In the genomic region with DNA sequence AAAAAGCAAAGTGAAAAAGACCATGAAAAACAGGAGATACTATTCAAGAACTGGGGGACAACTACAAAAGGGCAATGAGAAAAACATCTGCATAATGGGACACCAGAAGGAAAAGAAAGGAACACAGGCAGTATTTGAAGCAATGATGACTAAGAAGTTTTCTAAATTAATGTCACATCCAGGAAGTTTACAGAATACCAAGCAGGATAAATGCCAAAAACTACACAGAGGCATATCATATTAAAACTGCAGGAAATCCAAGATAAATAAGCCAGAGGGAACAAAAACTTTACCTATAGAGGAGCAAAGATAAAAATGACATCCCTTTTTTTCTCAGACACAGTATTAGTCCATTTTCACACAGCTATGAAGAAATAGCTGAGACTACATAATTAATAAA, we compare ENCODE assay signal across 33 cellular contexts.
"Had no signal": no experiment of that assay in that cellular context is flagged by ENCODE, and none has a peak within 500 bp of the region (broad histone marks: within the 10 kb centered on the region; RNA-seq: fewer than 3 reads in every experiment).

No MANE protein-coding gene starts in this region.

- H3K9me3 ChIP-seq: breast epithelium, colonic mucosa, gastrocnemius medialis had no signal

- H3K4me3 ChIP-seq: ascending aorta, breast epithelium, cardiac muscle cell, colonic mucosa, gastrocnemius medialis had no signal

- H3K36me3 Mint-ChIP-seq: activated naive CD4-positive, alpha-beta T cell treated with anti-CD3 and anti-CD28 coated beads, Interleukin-2, amount 10 ng/mL, durations not matched to agents 7 days and 5 days; brain had no signal

- ATAC-seq: activated CD8-positive, alpha-beta memory T cell treated with anti-CD3 and anti-CD28 coated beads, Interleukin-2, amount 10 ng/mL, durations not matched to agents 7 days and 5 days; activated CD8-positive, alpha-beta T cell treated with anti-CD3 and anti-CD28 coated beads, Interleukin-2, amount 10 ng/mL, durations not matched to agents 7 days and 5 days; esophagus mucosa; gastrocnemius medialis; T-helper 17 cell had no signal

- H3K4me1 Mint-ChIP-seq: activated CD4-positive, alpha-beta T cell treated with anti-CD3 and anti-CD28 coated beads for 36 hours; activated CD4-positive, alpha-beta T cell treated with anti-CD3 and anti-CD28 coated beads, Interleukin-2, amount 10 ng/mL, durations not matched to agents 24 days and 14 days; T-helper 17 cell had no signal

- H3K36me3 ChIP-seq: ascending aorta, breast epithelium, cardiac muscle cell, colonic mucosa, gastrocnemius medialis had no signal

- H3K27me3 ChIP-seq: ascending aorta, cardiac muscle cell, colonic mucosa, foreskin keratinocyte, gastrocnemius medialis had no signal

- H3K27ac Mint-ChIP-seq: activated CD4-positive, alpha-beta memory T cell treated with anti-CD3 and anti-CD28 coated beads for 36 hours; activated CD4-positive, alpha-beta T cell treated with anti-CD3 and anti-CD28 coated beads, Interleukin-2, amount 10 ng/mL, durations not matched to agents 24 days and 14 days; activated CD8-positive, alpha-beta memory T cell treated with anti-CD3 and anti-CD28 coated beads, Interleukin-2, amount 10 ng/mL, durations not matched to agents 7 days and 5 days; activated CD8-positive, alpha-beta T cell treated with anti-CD3 and anti-CD28 coated beads, Interleukin-2, amount 10 ng/mL, durations not matched to agents 7 days and 5 days; activated naive CD4-positive, alpha-beta T cell treated with anti-CD3 and anti-CD28 coated beads, Interleukin-2, amount 10 ng/mL, durations not matched to agents 7 days and 5 days; activated naive CD4-positive, alpha-beta T cell treated with anti-CD3 and anti-CD28 coated beads, Interleukin-2, amount 50 U/mL, for 72 hours; activated naive CD8-positive, alpha-beta T cell treated with anti-CD3 and anti-CD28 coated beads, Interleukin-2, amount 10 ng/mL, durations not matched to agents 7 days and 5 days; activated T-helper 1 cell treated with anti-CD3 and anti-CD28 coated beads, Interleukin-12 subunit alpha, Interleukin-12 subunit beta, Interleukin-2, Interleukin-4 antibody, amounts not matched to agents 30 ng/mL and 10 ng/mL and 1 ng/mL, durations not matched to agents 14 hours and 24 hours and 36 hours; activated T-helper 2 cell treated with anti-CD3 and anti-CD28 coated beads, Interferon-gamma antibody, Interleukin-2, Interleukin-4, amounts not matched to agents 10 μg/mL and 5 μg/mL and 100 μg/mL, durations not matched to agents 14 hours and 24 hours and 36 hours; brain; dendritic cell treated with granulocyte-macrophage colony-stimulating factor and Interleukin-4, amounts not matched to agents 40 ng/mL and 50 ng/mL, for 4 days; T-helper 17 cell; T-helper 2 cell treated with Interferon-gamma antibody and Interleukin-4, amounts not matched to agents 5 μg/mL and 100 μg/mL, for 36 hours had no signal

- H3K9me3 Mint-ChIP-seq: activated CD4-positive, alpha-beta T cell treated with anti-CD3 and anti-CD28 coated beads, Interleukin-2, amount 10 ng/mL, durations not matched to agents 24 days and 14 days; activated T-helper 1 cell treated with anti-CD3 and anti-CD28 coated beads, Interleukin-12 subunit alpha, Interleukin-12 subunit beta, Interleukin-2, Interleukin-4 antibody, amounts not matched to agents 30 ng/mL and 10 ng/mL and 1 ng/mL, durations not matched to agents 14 hours and 24 hours and 36 hours had no signal

- H3K4me1 ChIP-seq: ascending aorta, breast epithelium, colonic mucosa, foreskin keratinocyte, gastrocnemius medialis had no signal

- DNase-seq: activated CD4-positive, alpha-beta memory T cell treated with anti-CD3 and anti-CD28 coated beads for 36 hours; activated CD4-positive, alpha-beta T cell treated with anti-CD3 and anti-CD28 coated beads for 36 hours; activated CD4-positive, alpha-beta T cell treated with anti-CD3 and anti-CD28 coated beads, Interleukin-2, amount 10 ng/mL, durations not matched to agents 24 days and 14 days; activated CD4-positive, CD25-positive, alpha-beta regulatory T cell; activated CD4-positive, CD25-positive, alpha-beta regulatory T cell treated with anti-CD3 and anti-CD28 coated beads, Interleukin-2, amount 50 U/mL, for 72 hours; activated CD8-positive, alpha-beta memory T cell treated with anti-CD3 and anti-CD28 coated beads, Interleukin-2, amount 10 ng/mL, durations not matched to agents 7 days and 5 days; activated CD8-positive, alpha-beta memory T cell treated with anti-CD3 and anti-CD28 coated beads, Interleukin-2, amount 50 U/mL, for 4 hours; activated CD8-positive, alpha-beta T cell treated with anti-CD3 and anti-CD28 coated beads, Interleukin-2, amount 10 ng/mL, durations not matched to agents 7 days and 5 days; activated effector memory CD4-positive, alpha-beta T cell treated with anti-CD3 and anti-CD28 coated beads, Interleukin-2, amount 50 U/mL, for 16 hours; activated naive CD4-positive, alpha-beta T cell treated with anti-CD3 and anti-CD28 coated beads, Interleukin-2, amount 10 ng/mL, durations not matched to agents 7 days and 5 days; activated naive CD8-positive, alpha-beta T cell treated with anti-CD3 and anti-CD28 coated beads, Interleukin-2, amount 10 ng/mL, durations not matched to agents 7 days and 5 days; activated T-cell treated with anti-CD3 and anti-CD28 coated beads, Interleukin-2, amount 50 U/mL, for 1 hour; activated T-cell treated with anti-CD3 and anti-CD28 coated beads, Interleukin-2, amount 50 U/mL, for 48 hours; central memory CD4-positive, alpha-beta T cell; cerebellar nuclear complex; colonic mucosa; effector CD8-positive, alpha-beta T cell; gastrocnemius medialis; glutamatergic neuron; T-helper 1 cell; T-helper 17 cell; T1000 had no signal

- H3K4me3 Mint-ChIP-seq: activated CD4-positive, alpha-beta memory T cell treated with anti-CD3 and anti-CD28 coated beads for 36 hours; activated CD4-positive, alpha-beta T cell treated with anti-CD3 and anti-CD28 coated beads for 36 hours; activated CD4-positive, alpha-beta T cell treated with anti-CD3 and anti-CD28 coated beads, Interleukin-2, amount 10 ng/mL, durations not matched to agents 24 days and 14 days; activated CD8-positive, alpha-beta memory T cell treated with anti-CD3 and anti-CD28 coated beads, Interleukin-2, amount 10 ng/mL, durations not matched to agents 7 days and 5 days; activated CD8-positive, alpha-beta T cell treated with anti-CD3 and anti-CD28 coated beads, Interleukin-2, amount 10 ng/mL, durations not matched to agents 7 days and 5 days; activated naive CD4-positive, alpha-beta T cell treated with anti-CD3 and anti-CD28 coated beads, Interleukin-2, amount 10 ng/mL, durations not matched to agents 7 days and 5 days; activated naive CD8-positive, alpha-beta T cell treated with anti-CD3 and anti-CD28 coated beads, Interleukin-2, amount 10 ng/mL, durations not matched to agents 7 days and 5 days; activated T-helper 1 cell treated with anti-CD3 and anti-CD28 coated beads, Interleukin-12 subunit alpha, Interleukin-12 subunit beta, Interleukin-2, Interleukin-4 antibody, amounts not matched to agents 30 ng/mL and 10 ng/mL and 1 ng/mL, durations not matched to agents 14 hours and 24 hours and 36 hours; brain; dendritic cell treated with granulocyte-macrophage colony-stimulating factor and Interleukin-4, amounts not matched to agents 40 ng/mL and 50 ng/mL, for 4 days; T-helper 17 cell; T-helper 2 cell treated with Interferon-gamma antibody and Interleukin-4, amounts not matched to agents 5 μg/mL and 100 μg/mL, for 36 hours had no signal

- H3K27ac ChIP-seq: ascending aorta, breast epithelium, cardiac muscle cell, colonic mucosa, foreskin keratinocyte, gastrocnemius medialis had no signal
